In the genomic region with DNA sequence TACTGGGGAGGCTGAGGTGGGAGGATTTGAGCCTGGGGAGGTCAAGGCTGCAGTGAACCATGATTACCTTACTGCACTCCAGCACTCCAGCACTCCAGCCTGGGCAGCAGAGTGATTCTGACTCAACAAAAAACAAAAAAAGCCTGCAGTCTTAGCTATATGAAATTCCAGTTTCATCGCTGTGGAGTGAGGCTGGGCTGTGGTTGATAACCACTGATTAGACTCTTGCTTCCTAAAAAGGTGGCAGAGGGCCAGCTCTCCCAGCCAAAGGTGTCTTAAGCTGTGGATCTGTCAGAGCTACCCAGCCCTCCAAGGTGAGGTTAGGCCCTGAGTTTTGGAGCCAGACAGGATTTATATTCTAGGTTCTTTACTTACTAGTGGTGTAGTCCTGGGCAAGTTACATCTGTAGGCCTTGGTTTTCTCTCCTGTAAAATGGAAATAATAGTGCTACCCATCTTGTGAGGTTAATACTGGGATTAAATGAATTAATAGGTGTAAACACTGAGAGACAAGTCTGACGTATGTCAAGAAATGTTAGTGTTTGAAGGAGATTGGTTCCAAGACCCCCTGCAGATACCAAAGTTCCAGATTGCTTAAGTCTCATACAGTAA, we compare ENCODE assay signal across 22 cellular contexts. TPM values are rescaled to one million over a fixed set of nuclear protein-coding genes. Genes with fewer than 3 reads are reported as not detected.
DNase-seq lines count a peak whose midpoint lies in the region; ATAC-seq, FAIRE-seq and TF ChIP-seq lines count a peak whose summit lies in the region.
"Had no signal": no experiment of that assay in that cellular context is flagged by ENCODE, and none has a peak within 500 bp of the region (broad histone marks: within the 10 kb centered on the region; RNA-seq: fewer than 3 reads in every experiment).

No MANE protein-coding gene starts in this region.

- H2AFZ ChIP-seq in SK-N-SH (ENCODE audit: low read depth) (no peak overlapping the region), smooth muscle cell (ENCODE audit: low read depth) (no peak overlapping the region)
- H2AFZ ChIP-seq: neural progenitor cell, PC-9 had no signal

- CTCF ChIA-PET in SK-N-SH (lab: Yijun Ruan, JAX): interaction anchor here (0.6 to 38.3 kb wide), 3 partner anchors 9 to 67 kb away, joined by 3 to 1368 read pairs (median 189); partner anchors contain the start of gene NUAK2

- H3F3A ChIP-seq in SK-N-SH (replicated peaks; ENCODE audit: insufficient read depth) (peaks cover 11% of the 10 kb centered on the region), smooth muscle cell (ENCODE audit: low read depth) (peaks cover 6% of the 10 kb centered on the region)

- no peak for FAIRE-seq in bronchial epithelial cell (lab: Jason Lieb, UNC)
- FAIRE-seq: A204.1, small intestine had no signal

- no peak for TF ChIP-seq EP300 in SK-N-SH (IDR thresholded peaks at IDR 0.05; ENCODE audit: borderline replicate concordance in 1 of 2, low read depth in 1 of 2, low read length in 1 of 2)

- WGBS in SK-N-SH (ENCODE audit: low lambda C conversion rate): 74% methylated on average over 2 of the region's 2 CpGs
- WGBS in smooth muscle cell (ENCODE audit: low lambda C conversion rate): 51% methylated on average over 2 of the region's 2 CpGs

- no peaks in the 10 kb centered on the region for H3K36me3 ChIP-seq in SK-N-SH (replicated peaks in 1 of 2; ENCODE audit: control insufficient read depth in 1 of 2, insufficient read depth in 2 of 2, low read length in 1 of 2)
- H3K36me3 ChIP-seq in bronchial epithelial cell (ENCODE audit: control insufficient read depth, insufficient read depth, low read length): no peaks in the 10 kb centered on the region
- H3K36me3 ChIP-seq in smooth muscle cell (ENCODE audit: low read depth): no peaks in the 10 kb centered on the region
- H3K36me3 ChIP-seq: neural progenitor cell, upper lobe of right lung had no signal

- H3K9me3 ChIP-seq in SK-N-SH: no peaks in the 10 kb centered on the region
- no peaks in the 10 kb centered on the region for H3K9me3 ChIP-seq in smooth muscle cell (replicated peaks; ENCODE audit: low read depth)
- H3K9me3 ChIP-seq: psoas muscle, upper lobe of right lung had no signal

- H3K27me3 ChIP-seq in SK-N-SH (ENCODE audit: insufficient read depth) (no peaks in the 10 kb centered on the region), bronchial epithelial cell (ENCODE audit: control insufficient read depth, insufficient read depth, low read length) (no peaks in the 10 kb centered on the region), smooth muscle cell (ENCODE audit: low read depth) (no peaks in the 10 kb centered on the region)
- H3K27me3 ChIP-seq: neural progenitor cell, upper lobe of right lung had no signal

- H3K79me2 ChIP-seq in SK-N-SH (ENCODE audit: insufficient read depth) (no peaks in the 10 kb centered on the region), smooth muscle cell (ENCODE audit: low read depth) (no peaks in the 10 kb centered on the region)

- TF ChIP-seq RAD21 in SK-N-SH (IDR thresholded peaks at IDR 0.05; ENCODE audit: low read length): no peak

- H3K4me3 ChIP-seq in SK-N-SH (ENCODE audit: low read depth in 2 of 2, low read length in 1 of 2): no peak overlapping the region
- no peak overlapping the region for H3K4me3 ChIP-seq in bronchial epithelial cell (ENCODE audit: low read depth, low read length)
- no peak overlapping the region for H3K4me3 ChIP-seq in smooth muscle cell
- H3K4me3 ChIP-seq: neural progenitor cell, PC-9, psoas muscle, upper lobe of right lung had no signal

- ATAC-seq in SK-N-SH treated with all-trans-retinoic acid at 6 μM for 48 hours: no peak; the same call in 2 of the 3 replicates
- ATAC-seq: activated CD8-positive, alpha-beta memory T cell treated with anti-CD3 and anti-CD28 coated beads, Interleukin-2, amount 10 ng/mL, durations not matched to agents 7 days and 5 days; left lobe of liver; psoas muscle; upper lobe of right lung had no signal

- H3K27ac ChIP-seq in SK-N-SH (ENCODE audit: low read depth in 2 of 2, low read length in 1 of 2): no peak overlapping the region
- H3K27ac ChIP-seq in smooth muscle cell (ENCODE audit: low read depth): peak overlapping the region; percentile 96
- H3K27ac ChIP-seq: C4-2B, neural progenitor cell, PC-9, psoas muscle, upper lobe of right lung had no signal

- H3K4me2 ChIP-seq in SK-N-SH: no peak overlapping the region
- peak overlapping the region; percentile 41 for H3K4me2 ChIP-seq in smooth muscle cell
- H3K4me2 ChIP-seq: neural progenitor cell, PC-9 had no signal

- DNase-seq in SK-N-SH (no peak), NCI-H69 (lab: John Stamatoyannopoulos, UW) (peak; percentile 26), bronchial epithelial cell (ENCODE audit: low read depth) (peak; percentile 37), smooth muscle cell (lab: John Stamatoyannopoulos, UW; ENCODE audit: unreplicated experiment) (no peak), CD1c-positive myeloid dendritic cell (ENCODE audit: extremely low spot score) (no peak), AG08396 (ENCODE audit: low spot score) (no peak), NCI-H187 treated with DMSO at 0.1 percent for 48 hours (lab: John Stamatoyannopoulos, UW) (no peak)
- DNase-seq: activated CD4-positive, alpha-beta T cell treated with anti-CD3 and anti-CD28 coated beads for 4 hours; activated CD8-positive, alpha-beta memory T cell treated with anti-CD3 and anti-CD28 coated beads, Interleukin-2, amount 10 ng/mL, durations not matched to agents 7 days and 5 days; DMS153; glutamatergic neuron; NCI-H1417; psoas muscle; small intestine; stimulated activated CD4-positive, alpha-beta T cell treated with anti-CD3 and anti-CD28 coated beads, Interleukin-4, amount 100 ng/mL, for 24 hours; upper lobe of right lung had no signal

- H3K4me1 ChIP-seq in SK-N-SH (ENCODE audit: control insufficient read depth in 1 of 2, insufficient read depth in 2 of 2, low read depth in 1 of 2, low read length in 1 of 2) (peaks cover 14 to 29% of the 10 kb centered on the region in 2 experiments; a peak in 3 of 4 replicates), smooth muscle cell (ENCODE audit: low read depth) (peaks cover 25% of the 10 kb centered on the region)

- no peaks in the 10 kb centered on the region for H4K20me1 ChIP-seq in SK-N-SH (ENCODE audit: insufficient read depth)
- no peaks in the 10 kb centered on the region for H4K20me1 ChIP-seq in smooth muscle cell (ENCODE audit: low read depth)

- POLR2A ChIA-PET in SK-N-SH (lab: Yijun Ruan, JAX): no interaction called here

- H3K9me2 ChIP-seq in SK-N-SH: no peaks in the 10 kb centered on the region

- TF ChIP-seq CTCF in SK-N-SH (IDR thresholded peaks at IDR 0.05): no peak
- TF ChIP-seq CTCF in bronchial epithelial cell (IDR thresholded peaks at IDR 0.05; ENCODE audit: insufficient read depth, low read length, severe bottlenecking): no peak
- no peak for TF ChIP-seq CTCF in smooth muscle cell (IDR thresholded peaks at IDR 0.05; ENCODE audit: borderline replicate concordance, insufficient read depth, poor library complexity, severe bottlenecking)

- no peak overlapping the region for H3K9ac ChIP-seq in SK-N-SH
- no peak overlapping the region for H3K9ac ChIP-seq in smooth muscle cell (ENCODE audit: low read depth)
- H3K9ac ChIP-seq: neural progenitor cell had no signal

TF ChIP-seq in SK-N-SH, 30 proteins besides CTCF, POLR2A, EP300 and RAD21:
- TF ChIP-seq NFIC (IDR thresholded peaks at IDR 0.05; ENCODE audit: borderline replicate concordance) (0 out of 2 replicates have a peak, but pooled peaks have one; percentile 17), MXI1 (IDR thresholded peaks at IDR 0.05; ENCODE audit: low read depth, low read length) (no peak), MAX (IDR thresholded peaks at IDR 0.05; ENCODE audit: low read depth) (no peak)

TF ChIP-seq in SK-N-SH treated with all-trans-retinoic acid at 6 μM for 48 hours, 23 proteins besides CTCF, POLR2A, EP300 and RAD21:
- TF ChIP-seq, protein P1, sequence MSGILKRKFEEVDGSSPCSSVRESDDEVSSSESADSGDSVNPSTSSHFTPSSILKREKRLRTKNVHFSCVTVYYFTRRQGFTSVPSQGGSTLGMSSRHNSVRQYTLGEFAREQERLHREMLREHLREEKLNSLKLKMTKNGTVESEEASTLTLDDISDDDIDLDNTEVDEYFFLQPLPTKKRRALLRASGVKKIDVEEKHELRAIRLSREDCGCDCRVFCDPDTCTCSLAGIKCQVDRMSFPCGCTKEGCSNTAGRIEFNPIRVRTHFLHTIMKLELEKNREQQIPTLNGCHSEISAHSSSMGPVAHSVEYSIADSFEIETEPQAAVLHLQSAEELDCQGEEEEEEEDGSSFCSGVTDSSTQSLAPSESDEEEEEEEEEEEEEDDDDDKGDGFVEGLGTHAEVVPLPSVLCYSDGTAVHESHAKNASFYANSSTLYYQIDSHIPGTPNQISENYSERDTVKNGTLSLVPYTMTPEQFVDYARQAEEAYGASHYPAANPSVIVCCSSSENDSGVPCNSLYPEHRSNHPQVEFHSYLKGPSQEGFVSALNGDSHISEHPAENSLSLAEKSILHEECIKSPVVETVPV (CRISPR knock-in tag; IDR thresholded peaks at IDR 0.05): no peak
- TF ChIP-seq ZFP30 (CRISPR knock-in tag; IDR thresholded peaks at IDR 0.05): no peak

RNA-seq across cellular contexts. Expression of gene TMCC2, which starts 35.9 kb away (rescaled TPM):
- 5.3 and 6.0 TPM in 2 replicates for polyA plus RNA-seq in SK-N-SH (2012; rRNA removed)
- polyA plus RNA-seq in SK-N-SH (2012; cell fraction: cytosol; rRNA removed): 3.0 and 4.9 TPM in 2 replicates
- polyA plus RNA-seq in SK-N-SH (2012; cell fraction: nucleus; rRNA removed): 5.9 and 6.8 TPM in 2 replicates
- 0.51 and 0.53 TPM in 2 replicates for total RNA-seq in bronchial epithelial cell
- 2.1 and 3.3 TPM in 2 replicates for total RNA-seq in smooth muscle cell
- 2.4 and 5.6 TPM in 2 replicates for polyA plus RNA-seq in smooth muscle cell

RNA-seq across cellular contexts. Expression of gene DSTYK, which starts 52.2 kb away (rescaled TPM):
- polyA plus RNA-seq in SK-N-SH (2012; rRNA removed): 4.4 and 6.4 TPM in 2 replicates
- polyA plus RNA-seq in SK-N-SH (2012; cell fraction: cytosol; rRNA removed): 6.1 TPM in 2 replicates
- polyA plus RNA-seq in SK-N-SH (2012; cell fraction: nucleus; rRNA removed): 3.4 and 4.5 TPM in 2 replicates
- 11.3 and 13.7 TPM in 2 replicates for total RNA-seq in bronchial epithelial cell
- total RNA-seq in smooth muscle cell: 8.7 and 12.1 TPM in 2 replicates
- polyA plus RNA-seq in smooth muscle cell: 6.9 TPM in 2 replicates

RNA-seq across cellular contexts. Expression of gene NUAK2, which starts 57.9 kb away (rescaled TPM):
- polyA plus RNA-seq in SK-N-SH (2012; rRNA removed) (6.8 and 11.1 TPM in 2 replicates), smooth muscle cell (15.8 and 16.8 TPM in 2 replicates)
- 4.4 and 6.4 TPM in 2 replicates for polyA plus RNA-seq in SK-N-SH (2012; cell fraction: cytosol; rRNA removed)
- polyA plus RNA-seq in SK-N-SH (2012; cell fraction: nucleus; rRNA removed): 13.2 and 14.3 TPM in 2 replicates
- total RNA-seq in bronchial epithelial cell (3.9 and 9.9 TPM in 2 replicates), smooth muscle cell (6.6 and 11.3 TPM in 2 replicates)

Comparison
In these comparisons a context has a peak if more than half of its experiments do, and no peak if none do; other contexts are left out.
1. DNase-seq: peak in NCI-H69 (single experiment) and bronchial epithelial cell (single experiment); none in SK-N-SH (single experiment), smooth muscle cell (single experiment), CD1c-positive myeloid dendritic cell (single experiment), AG08396 (single experiment) and NCI-H187 treated with DMSO at 0.1 percent for 48 hours (single experiment).